In the genomic region with DNA sequence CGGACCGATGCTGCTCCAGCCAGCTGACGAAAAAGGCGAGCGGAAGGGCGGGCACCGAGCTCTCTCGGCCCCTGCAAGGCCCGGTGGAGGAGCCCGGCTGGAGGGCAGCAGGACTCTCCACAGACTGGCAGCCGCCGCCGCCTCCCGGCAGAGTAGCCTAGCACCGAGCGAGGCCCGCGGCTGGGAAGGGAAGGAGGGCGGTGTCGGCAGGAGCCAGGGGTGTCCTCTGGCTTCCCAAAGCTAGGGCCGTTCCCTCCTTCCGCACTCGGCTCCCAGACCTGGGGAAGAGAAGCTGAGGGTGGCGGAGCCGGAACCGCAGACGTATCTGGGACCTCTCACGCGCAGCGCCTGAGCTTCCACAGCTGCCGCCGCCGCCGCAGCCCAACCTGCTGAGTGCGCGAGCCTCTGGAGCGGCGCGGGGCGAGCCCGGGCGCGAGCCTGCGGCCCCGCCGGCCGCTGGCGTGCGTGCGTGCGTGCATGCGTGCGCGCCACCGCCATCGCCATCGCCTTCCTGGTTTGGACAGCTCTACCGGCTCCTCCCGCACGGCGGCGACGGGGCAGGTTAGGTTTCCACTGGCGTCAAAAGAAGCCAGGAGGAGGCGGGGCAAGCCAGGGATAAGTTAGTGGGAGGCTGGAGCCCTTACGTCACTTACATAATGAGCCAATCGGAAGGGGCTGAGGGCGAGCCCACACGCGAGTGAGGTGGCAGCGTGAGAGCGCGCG, we compare ENCODE assay signal across 1 cellular context.
TF ChIP-seq lines count a peak whose summit lies in the region.

RAB6A (minus strand) TSS at position 395 of the 723 bp plus-strand sequence. CDS start 439 bp downstream, outside the sequence.

TF ChIP-seq in K562, 482 proteins besides CTCF, POLR2A, EP300 and RAD21 (continued from another document and continues in another):
- TF ChIP-seq CREB3L1 (IDR thresholded peaks at IDR 0.05; ENCODE audit: borderline replicate concordance, low read depth) (peak; percentile 95), STAG1 (CRISPR knock-in tag; IDR thresholded peaks at IDR 0.05; ENCODE audit: borderline replicate concordance) (no peak), GABPA (tag; conservative IDR thresholded peaks at IDR 0.05; ENCODE audit: low read depth) (peak; percentile 65; the same call in 1 of the 2 replicates), BHLHE40 (IDR thresholded peaks at IDR 0.05; ENCODE audit: low read length) (peak; percentile 58), ZNF165 (CRISPR knock-in tag; IDR thresholded peaks at IDR 0.05; ENCODE audit: borderline replicate concordance) (no peak), CBFB (CRISPR knock-in tag; IDR thresholded peaks at IDR 0.05) (no peak), TAF7 (tag; IDR thresholded peaks at IDR 0.05) (peak; percentile 22; the same call in 1 of the 2 replicates), MBD1 (CRISPR knock-in tag; IDR thresholded peaks at IDR 0.05) (no peak), NR3C1 (CRISPR knock-in tag; IDR thresholded peaks at IDR 0.05) (no peak), SREBF2 (CRISPR knock-in tag; IDR thresholded peaks at IDR 0.05) (no peak), LARP7 (IDR thresholded peaks at IDR 0.05) (no peak), CHD7 (IDR thresholded peaks at IDR 0.05; ENCODE audit: low read depth, low read length) (no peak), VEZF1 (CRISPR knock-in tag; IDR thresholded peaks at IDR 0.05) (no peak), TCF7 (IDR thresholded peaks at IDR 0.05; ENCODE audit: borderline replicate concordance) (no peak), E2F1 (CRISPR knock-in tag; IDR thresholded peaks at IDR 0.05) (no peak; the same call in 1 of the 2 replicates), DNMT1 (IDR thresholded peaks at IDR 0.05) (no peak), ZNF124 (CRISPR knock-in tag; IDR thresholded peaks at IDR 0.05) (no peak), ESRRB (CRISPR knock-in tag; IDR thresholded peaks at IDR 0.05; ENCODE audit: borderline replicate concordance) (no peak), EWSR1 (IDR thresholded peaks at IDR 0.05; ENCODE audit: borderline replicate concordance, low read depth, partially characterized antibody) (no peak), PTRF (tag; IDR thresholded peaks at IDR 0.05) (no peak), KDM1A (IDR thresholded peaks at IDR 0.05) (no peak), SP2 (IDR thresholded peaks at IDR 0.05; ENCODE audit: extremely low read depth, low read depth, low read length, poor library complexity, severe bottlenecking) (no peak), HCFC1 (IDR thresholded peaks at IDR 0.05; ENCODE audit: low read depth, low read length) (no peak), ZNF436 (CRISPR knock-in tag; IDR thresholded peaks at IDR 0.05) (no peak), GATAD2B (IDR thresholded peaks at IDR 0.05; ENCODE audit: borderline replicate concordance) (peak; percentile 60), ZKSCAN3 (CRISPR knock-in tag; IDR thresholded peaks at IDR 0.05) (no peak)
- TF ChIP-seq, protein P1, sequence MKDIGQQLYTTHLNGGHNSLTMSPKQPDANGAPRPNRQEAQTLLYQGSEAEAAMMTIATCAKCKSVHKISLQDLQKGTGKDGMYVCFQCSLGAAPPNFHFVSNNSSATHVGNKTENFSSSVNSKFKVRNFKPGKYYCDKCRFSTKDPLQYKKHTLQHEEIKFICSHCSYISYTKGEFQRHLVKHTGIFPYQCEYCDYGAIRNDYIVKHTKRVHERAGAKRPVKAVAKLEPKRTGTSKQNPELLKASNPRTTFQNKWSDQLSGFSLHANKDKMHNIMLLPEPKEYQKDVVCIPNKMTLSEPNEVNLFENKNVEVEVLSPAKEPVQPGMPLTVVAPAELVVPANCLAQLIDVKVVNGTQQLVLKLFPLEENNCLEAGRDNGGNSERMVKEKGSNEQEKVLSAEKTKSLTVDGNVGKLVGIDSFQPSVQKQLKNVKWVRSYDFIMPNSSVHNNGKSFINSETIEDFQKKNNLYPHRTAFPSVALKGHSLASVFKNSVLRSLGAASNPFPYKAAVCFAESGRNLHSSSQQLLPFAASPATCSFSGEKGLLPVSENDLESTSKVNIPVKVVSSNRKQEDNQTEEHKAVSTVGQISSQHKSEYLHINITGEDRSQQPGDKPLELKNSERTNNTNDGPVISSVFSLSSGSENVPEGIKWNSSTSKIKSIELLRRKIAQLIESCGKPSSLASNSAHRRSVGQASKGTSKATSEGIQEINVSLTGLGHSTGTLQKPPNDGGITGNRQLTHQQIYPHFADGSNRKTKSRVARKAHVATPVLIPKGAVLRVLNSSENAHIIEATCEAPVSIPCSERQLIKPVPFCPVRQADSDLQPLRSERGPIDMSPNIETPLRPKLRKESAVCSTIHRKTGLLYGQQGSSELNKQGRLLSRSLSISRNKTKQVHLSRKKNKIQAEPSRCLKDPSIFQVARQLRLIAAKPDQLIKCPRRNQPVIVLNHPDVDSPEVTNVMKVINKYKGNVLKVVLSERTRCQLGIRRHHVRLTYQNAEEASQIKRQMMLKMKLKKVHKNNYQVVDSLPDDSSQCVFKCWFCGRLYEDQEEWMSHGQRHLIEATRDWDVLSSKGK (CRISPR knock-in tag; IDR thresholded peaks at IDR 0.05): no peak
